In the genomic region with DNA sequence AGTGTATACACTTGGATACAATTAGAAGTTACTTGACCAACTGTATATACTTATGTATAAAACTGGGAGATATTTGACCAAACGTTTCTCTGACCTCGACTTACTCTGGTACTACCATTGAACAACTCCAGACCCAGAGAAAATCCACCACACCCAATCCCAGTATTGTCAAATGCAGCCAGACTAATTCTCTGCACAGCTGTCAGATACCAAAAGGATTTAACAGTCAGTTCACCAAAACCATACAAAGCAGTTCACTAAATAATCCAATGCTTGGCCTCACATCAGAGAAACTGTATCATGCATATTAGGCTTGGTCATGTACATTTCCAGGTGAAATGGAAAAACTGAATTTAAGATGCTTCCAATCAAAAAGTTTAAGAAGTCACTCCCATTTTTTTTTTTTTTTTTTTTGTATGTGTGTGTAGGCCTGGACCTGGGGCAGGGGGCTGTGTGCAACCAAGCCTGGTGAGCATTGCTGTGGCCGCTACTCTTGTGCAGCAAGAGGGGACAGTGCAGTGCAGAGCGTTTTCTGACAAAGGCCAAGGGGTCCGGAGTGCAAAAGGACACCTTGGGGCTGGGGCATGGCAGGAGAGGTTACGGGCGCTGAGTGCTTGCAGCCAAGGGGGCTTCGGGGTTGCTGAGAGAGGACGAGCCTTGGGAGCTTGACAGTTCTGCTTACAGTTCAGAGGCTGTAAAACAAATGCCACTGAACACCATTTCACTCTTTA, we compare ENCODE assay signal across 1 cellular context.
TF ChIP-seq lines count a peak whose summit lies in the region.

No MANE protein-coding gene starts in this region.

TF ChIP-seq in GM23338, 12 proteins besides CTCF, POLR2A, EP300 and RAD21 (continued from another document):
- TF ChIP-seq, protein P1, sequence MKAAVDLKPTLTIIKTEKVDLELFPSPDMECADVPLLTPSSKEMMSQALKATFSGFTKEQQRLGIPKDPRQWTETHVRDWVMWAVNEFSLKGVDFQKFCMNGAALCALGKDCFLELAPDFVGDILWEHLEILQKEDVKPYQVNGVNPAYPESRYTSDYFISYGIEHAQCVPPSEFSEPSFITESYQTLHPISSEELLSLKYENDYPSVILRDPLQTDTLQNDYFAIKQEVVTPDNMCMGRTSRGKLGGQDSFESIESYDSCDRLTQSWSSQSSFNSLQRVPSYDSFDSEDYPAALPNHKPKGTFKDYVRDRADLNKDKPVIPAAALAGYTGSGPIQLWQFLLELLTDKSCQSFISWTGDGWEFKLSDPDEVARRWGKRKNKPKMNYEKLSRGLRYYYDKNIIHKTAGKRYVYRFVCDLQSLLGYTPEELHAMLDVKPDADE (IDR thresholded peaks at IDR 0.05) = no peak
- no peak for TF ChIP-seq NANOG (IDR thresholded peaks at IDR 0.05; ENCODE audit: borderline replicate concordance)
- no peak for TF ChIP-seq STAT1 (IDR thresholded peaks at IDR 0.05; ENCODE audit: unreplicated experiment)
- TF ChIP-seq ZNF114 (CRISPR knock-in tag; IDR thresholded peaks at IDR 0.05) = no peak
- TF ChIP-seq, protein P2, sequence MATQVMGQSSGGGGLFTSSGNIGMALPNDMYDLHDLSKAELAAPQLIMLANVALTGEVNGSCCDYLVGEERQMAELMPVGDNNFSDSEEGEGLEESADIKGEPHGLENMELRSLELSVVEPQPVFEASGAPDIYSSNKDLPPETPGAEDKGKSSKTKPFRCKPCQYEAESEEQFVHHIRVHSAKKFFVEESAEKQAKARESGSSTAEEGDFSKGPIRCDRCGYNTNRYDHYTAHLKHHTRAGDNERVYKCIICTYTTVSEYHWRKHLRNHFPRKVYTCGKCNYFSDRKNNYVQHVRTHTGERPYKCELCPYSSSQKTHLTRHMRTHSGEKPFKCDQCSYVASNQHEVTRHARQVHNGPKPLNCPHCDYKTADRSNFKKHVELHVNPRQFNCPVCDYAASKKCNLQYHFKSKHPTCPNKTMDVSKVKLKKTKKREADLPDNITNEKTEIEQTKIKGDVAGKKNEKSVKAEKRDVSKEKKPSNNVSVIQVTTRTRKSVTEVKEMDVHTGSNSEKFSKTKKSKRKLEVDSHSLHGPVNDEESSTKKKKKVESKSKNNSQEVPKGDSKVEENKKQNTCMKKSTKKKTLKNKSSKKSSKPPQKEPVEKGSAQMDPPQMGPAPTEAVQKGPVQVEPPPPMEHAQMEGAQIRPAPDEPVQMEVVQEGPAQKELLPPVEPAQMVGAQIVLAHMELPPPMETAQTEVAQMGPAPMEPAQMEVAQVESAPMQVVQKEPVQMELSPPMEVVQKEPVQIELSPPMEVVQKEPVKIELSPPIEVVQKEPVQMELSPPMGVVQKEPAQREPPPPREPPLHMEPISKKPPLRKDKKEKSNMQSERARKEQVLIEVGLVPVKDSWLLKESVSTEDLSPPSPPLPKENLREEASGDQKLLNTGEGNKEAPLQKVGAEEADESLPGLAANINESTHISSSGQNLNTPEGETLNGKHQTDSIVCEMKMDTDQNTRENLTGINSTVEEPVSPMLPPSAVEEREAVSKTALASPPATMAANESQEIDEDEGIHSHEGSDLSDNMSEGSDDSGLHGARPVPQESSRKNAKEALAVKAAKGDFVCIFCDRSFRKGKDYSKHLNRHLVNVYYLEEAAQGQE (IDR thresholded peaks at IDR 0.05; ENCODE audit: unreplicated experiment) = no peak
- no peak for TF ChIP-seq EZH2 (IDR thresholded peaks at IDR 0.05; ENCODE audit: low read depth, unreplicated experiment)
- TF ChIP-seq JUNB (IDR thresholded peaks at IDR 0.05; ENCODE audit: unreplicated experiment) = no peak
- TF ChIP-seq ZNF331 (CRISPR knock-in tag; IDR thresholded peaks at IDR 0.05; ENCODE audit: low read depth) = no peak
- no peak for TF ChIP-seq EZH2phosphoT487 (IDR thresholded peaks at IDR 0.05; ENCODE audit: unreplicated experiment)
